21 cellular contexts compared by ENCODE assay signal in the genomic region with DNA sequence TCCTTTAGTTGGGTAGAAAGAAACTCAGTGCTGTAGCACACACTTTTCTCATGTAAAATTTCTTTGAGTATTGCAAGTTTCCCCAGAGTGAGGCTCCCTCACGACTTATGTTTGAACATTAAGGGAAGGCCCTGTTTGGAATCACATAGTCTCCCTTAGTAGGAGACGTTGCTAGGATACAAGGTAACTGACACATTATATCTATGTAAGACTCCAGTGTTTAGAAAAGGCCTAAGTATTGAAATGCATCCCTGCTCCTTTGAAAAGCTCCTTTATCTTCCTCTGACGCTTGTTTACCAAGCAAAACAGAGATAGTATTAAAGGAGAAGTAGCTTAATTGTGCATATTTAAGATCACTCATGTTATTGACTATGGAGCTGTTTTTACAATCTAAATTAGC.
DNase-seq lines count a peak whose midpoint lies in the region; ATAC-seq and TF ChIP-seq lines count a peak whose summit lies in the region.
"Had no signal": no experiment of that assay in that cellular context is flagged by ENCODE, and none has a peak within 500 bp of the region (broad histone marks: within the 10 kb centered on the region; RNA-seq: fewer than 3 reads in every experiment).

No MANE protein-coding gene starts in this region.

- intact Hi-C loops in activated naive CD4-positive, alpha-beta T cell treated with anti-CD3 and anti-CD28 coated beads for 36 hours (cut with micrococcal nuclease): no loop called here

- H3K36me3 Mint-ChIP-seq in progenitor cell of endocrine pancreas (ENCODE audit: insufficient read depth): peaks cover 21% of the 10 kb centered on the region
- H3K36me3 Mint-ChIP-seq in activated naive CD4-positive, alpha-beta T cell treated with anti-CD3 and anti-CD28 coated beads for 36 hours (ENCODE audit: low read depth): peaks cover 3% of the 10 kb centered on the region

- H3K9me3 ChIP-seq in HUES64 (ENCODE audit: insufficient read depth, low read depth, low read length) (no peaks in the 10 kb centered on the region), ectodermal cell (ENCODE audit: control insufficient read depth, low read length) (no peaks in the 10 kb centered on the region)
- H3K9me3 ChIP-seq: Caco-2, left ventricle myocardium inferior, pancreas, SJCRH30, thoracic aorta had no signal

- no peaks in the 10 kb centered on the region for H3K27me3 Mint-ChIP-seq in progenitor cell of endocrine pancreas
- no peaks in the 10 kb centered on the region for H3K27me3 Mint-ChIP-seq in activated naive CD4-positive, alpha-beta T cell treated with anti-CD3 and anti-CD28 coated beads for 36 hours (ENCODE audit: low read depth)

- WGBS in HUES64: 40% methylated on average over 2 of the region's 3 CpGs
- 47 to 56% methylated on average over 3 of the region's 3 CpGs for WGBS in ectodermal cell, 2 experiments

- ATAC-seq in GM21576 (IDR thresholded peaks at IDR 0.05; ENCODE audit: unreplicated experiment) (no peak), foreskin keratinocyte (no peak)
- ATAC-seq: GM12878 had no signal

- H3K9me3 Mint-ChIP-seq in progenitor cell of endocrine pancreas (ENCODE audit: low read depth): peaks cover 5% of the 10 kb centered on the region
- no peaks in the 10 kb centered on the region for H3K9me3 Mint-ChIP-seq in activated naive CD4-positive, alpha-beta T cell treated with anti-CD3 and anti-CD28 coated beads for 36 hours
- H3K9me3 Mint-ChIP-seq: T-helper 2 cell treated with Interferon-gamma antibody and Interleukin-4, amounts not matched to agents 5 μg/mL and 100 μg/mL, for 36 hours had no signal

- H3K4me3 ChIP-seq in HUES64 (ENCODE audit: low read length) (no peak overlapping the region), ectodermal cell (ENCODE audit: insufficient read depth, low read depth, low read length) (no peak overlapping the region)
- H3K4me3 ChIP-seq: GM12878, left ventricle myocardium inferior, pancreas, SJCRH30, thoracic aorta had no signal

- peak overlapping the region; percentile 77 for H3K27ac Mint-ChIP-seq in progenitor cell of endocrine pancreas
- H3K27ac Mint-ChIP-seq in activated naive CD4-positive, alpha-beta T cell treated with anti-CD3 and anti-CD28 coated beads for 36 hours: no peak overlapping the region
- H3K27ac Mint-ChIP-seq: T-helper 2 cell treated with Interferon-gamma antibody and Interleukin-4, amounts not matched to agents 5 μg/mL and 100 μg/mL, for 36 hours had no signal

- no peak overlapping the region for H3K9ac ChIP-seq in HUES64 (ENCODE audit: low read depth, low read length)

- DNase-seq in NCI-H2196 (lab: John Stamatoyannopoulos, UW; ENCODE audit: unreplicated experiment) (peak; percentile 53), progenitor cell of endocrine pancreas (ENCODE audit: low spot score, unreplicated experiment) (no peak), foreskin keratinocyte (no peak)
- DNase-seq in activated naive CD4-positive, alpha-beta T cell treated with anti-CD3 and anti-CD28 coated beads for 36 hours: no peak
- DNase-seq: activated CD4-positive, CD25-positive, alpha-beta regulatory T cell treated with anti-CD3 and anti-CD28 coated beads, Interleukin-2, amount 50 U/mL, for 72 hours; activated effector memory CD4-positive, alpha-beta T cell treated with anti-CD3 and anti-CD28 coated beads, Interleukin-2, amount 50 U/mL, for 16 hours; AML-193; amniotic stem cell; Caco-2; GDM1; left ventricle myocardium inferior; NCI-H524 treated with DMSO at 0.1 percent for 48 hours; pancreas; SJCRH30; stimulated activated CD4-positive, alpha-beta T cell treated with anti-CD3 and anti-CD28 coated beads, Interleukin-4, amount 100 ng/mL, for 1 hour had no signal

- H3K27me3 ChIP-seq in HUES64 (ENCODE audit: insufficient read depth, low read length): no peaks in the 10 kb centered on the region
- no peaks in the 10 kb centered on the region for H3K27me3 ChIP-seq in ectodermal cell (ENCODE audit: control insufficient read depth, insufficient read depth, low read length, poor library complexity, severe bottlenecking)
- H3K27me3 ChIP-seq in foreskin keratinocyte: no peaks in the 10 kb centered on the region
- H3K27me3 ChIP-seq: pancreas, SJCRH30 had no signal

- H3K4me1 Mint-ChIP-seq in progenitor cell of endocrine pancreas (ENCODE audit: low read depth): peaks cover 25% of the 10 kb centered on the region
- no peaks in the 10 kb centered on the region for H3K4me1 Mint-ChIP-seq in activated naive CD4-positive, alpha-beta T cell treated with anti-CD3 and anti-CD28 coated beads for 36 hours (ENCODE audit: low read depth)

- no peak overlapping the region for H3K4me3 Mint-ChIP-seq in progenitor cell of endocrine pancreas (ENCODE audit: low read depth)
- H3K4me3 Mint-ChIP-seq in activated naive CD4-positive, alpha-beta T cell treated with anti-CD3 and anti-CD28 coated beads for 36 hours: no peak overlapping the region
- H3K4me3 Mint-ChIP-seq: T-helper 2 cell treated with Interferon-gamma antibody and Interleukin-4, amounts not matched to agents 5 μg/mL and 100 μg/mL, for 36 hours had no signal

- TF ChIP-seq CTCF in progenitor cell of endocrine pancreas (IDR thresholded peaks at IDR 0.05; ENCODE audit: unreplicated experiment) (no peak), foreskin keratinocyte (conservative IDR thresholded peaks at IDR 0.05) (no peak)

- H3K36me3 ChIP-seq in HUES64 (ENCODE audit: insufficient read depth, low read length) (peaks cover 65% of the 10 kb centered on the region), ectodermal cell (ENCODE audit: control insufficient read depth, insufficient read depth, low read length) (peaks cover 5% of the 10 kb centered on the region)
- H3K36me3 ChIP-seq: pancreas, SJCRH30, thoracic aorta had no signal

- CTCF ChIA-PET in activated naive CD4-positive, alpha-beta T cell treated with anti-CD3 and anti-CD28 coated beads for 36 hours (lab: Charles Lee): interaction anchor here (0.7 to 1.5 kb wide), 2 partner anchors 248 to 249 kb away, joined by 3 to 6 read pairs; a partner anchor contains a TSS

- peak overlapping the region; percentile 6; the same call in 1 of the 2 replicates for H3K27ac ChIP-seq in HUES64 (ENCODE audit: low read depth, low read length)
- H3K27ac ChIP-seq in ectodermal cell (ENCODE audit: insufficient read depth, low read depth, low read length, poor library complexity, severe bottlenecking): peak overlapping the region; percentile 22
- no peak overlapping the region for H3K27ac ChIP-seq in foreskin keratinocyte
- H3K27ac ChIP-seq: left ventricle myocardium inferior, pancreas, SJCRH30, thoracic aorta had no signal

- H3K4me1 ChIP-seq in HUES64 (ENCODE audit: insufficient read depth, low read length) (peaks cover 19% of the 10 kb centered on the region), ectodermal cell (ENCODE audit: control insufficient read depth, insufficient read depth, low read length) (peaks cover 3% of the 10 kb centered on the region), foreskin keratinocyte (no peaks in the 10 kb centered on the region)
- H3K4me1 ChIP-seq: Caco-2, left ventricle myocardium inferior, SJCRH30 had no signal
